ENCODE assay signal across 8 cellular contexts in genomic region chr4:101345596-101346311, GRCh38. TPM values are rescaled to one million over a fixed set of nuclear protein-coding genes. Genes with fewer than 3 reads are reported as not detected.
DNase-seq lines count a peak whose midpoint lies in the region; ATAC-seq lines count a peak whose summit lies in the region.

No MANE protein-coding gene starts in this region.

- H3K27me3 ChIP-seq in layer of hippocampus (ENCODE audit: control insufficient read depth, insufficient read depth, low read length), result no peaks in the 10 kb centered on the region

- peak overlapping the region; percentile 92 for H3K27ac ChIP-seq in layer of hippocampus (ENCODE audit: low read depth, low read length)

- DNase-seq in NCI-H2107 treated with DMSO at 0.1 percent for 48 hours (lab: John Stamatoyannopoulos, UW; ENCODE audit: unreplicated experiment) (peak; percentile 9), NCI-H2107 (lab: John Stamatoyannopoulos, UW) (no peak), NCI-H1092 treated with DMSO at 0.1 percent for 48 hours (lab: John Stamatoyannopoulos, UW) (peak; percentile 49), cerebellum (ENCODE audit: low spot score) (peak; percentile 47)
- DNase-seq in activated CD4-positive, CD25-positive, alpha-beta regulatory T cell treated with anti-CD3 and anti-CD28 coated beads, Interleukin-2, amount 50 U/mL, for 16 hours (ENCODE audit: low read depth, low spot score), result peak; percentile 13
- peak; percentile 30 to 33 for DNase-seq in stimulated activated CD4-positive, alpha-beta T cell treated with anti-CD3 and anti-CD28 coated beads, Interleukin-1b, Interleukin-23, amount 100 ng/mL, for 4 hours (ENCODE audit: low read depth in 2 of 2)

- no peak for ATAC-seq in HG02870 (IDR thresholded peaks at IDR 0.05; ENCODE audit: unreplicated experiment)

RNA-seq across cellular contexts. Expression of gene PPP3CA, which starts 1.6 kb away (rescaled TPM):
- total RNA-seq in cerebellum, result 98.0 TPM
